ENCODE assay signal across 8 cellular contexts in genomic region chr7:2894118-2894940, GRCh38. TPM values are rescaled to one million over a fixed set of nuclear protein-coding genes. Genes with fewer than 3 reads are reported as not detected.
DNase-seq lines count a peak whose midpoint lies in the region; ATAC-seq and TF ChIP-seq lines count a peak whose summit lies in the region.

No MANE protein-coding gene starts in this region.

- peaks cover 16% of the 10 kb centered on the region for H3K4me1 ChIP-seq in CD4-positive, CD25-positive, alpha-beta regulatory T cell (ENCODE audit: control insufficient read depth, insufficient read depth, low read length, poor library complexity, severe bottlenecking)
- H3K4me1 ChIP-seq in mesenchymal stem cell (ENCODE audit: control insufficient read depth, insufficient read depth, low read depth, low read length) (no peaks in the 10 kb centered on the region), colonic mucosa (no peaks in the 10 kb centered on the region), heart right ventricle (no peaks in the 10 kb centered on the region)

- DNase-seq in CD4-positive, CD25-positive, alpha-beta regulatory T cell = peak in 2 of 3 donors; percentile 29 to 63
- DNase-seq in activated CD8-positive, alpha-beta memory T cell treated with anti-CD3 and anti-CD28 coated beads, Interleukin-2, amount 50 U/mL, for 48 hours = peak; percentile 86
- peak; percentile 49 to 55 for DNase-seq in stimulated activated CD4-positive, alpha-beta T cell treated with anti-CD3 and anti-CD28 coated beads, Interleukin-15, amount 100 ng/mL, for 48 hours (ENCODE audit: low read depth in 2 of 2)
- DNase-seq in mesenchymal stem cell (no peak), colonic mucosa (no peak), heart right ventricle (no peak)

- no peak overlapping the region for H3K23ac ChIP-seq in mesenchymal stem cell (ENCODE audit: low read length in 2 of 2)

- H3K36me3 Mint-ChIP-seq in CD4-positive, CD25-positive, alpha-beta regulatory T cell = no peaks in the 10 kb centered on the region

- H4K91ac ChIP-seq in mesenchymal stem cell (ENCODE audit: low read length) = no peak overlapping the region

- H3K4me3 Mint-ChIP-seq in CD4-positive, CD25-positive, alpha-beta regulatory T cell = peak overlapping the region; percentile 65 to 92 (median 82)

- H3K4me3 ChIP-seq in CD4-positive, CD25-positive, alpha-beta regulatory T cell (ENCODE audit: low read depth, low read length) = peak overlapping the region; percentile 85
- H3K4me3 ChIP-seq in mesenchymal stem cell (ENCODE audit: insufficient read depth in 1 of 2, low read depth in 1 of 2, low read length in 2 of 2) (no peak overlapping the region), colonic mucosa (no peak overlapping the region), heart right ventricle (peak overlapping the region in 1 of 10 donors; percentile 32)

- no peaks in the 10 kb centered on the region for H3K9me3 Mint-ChIP-seq in CD4-positive, CD25-positive, alpha-beta regulatory T cell

- no peak overlapping the region for H3K18ac ChIP-seq in mesenchymal stem cell (ENCODE audit: low read depth in 1 of 2, low read length in 2 of 2)

- H3K27ac ChIP-seq in CD4-positive, CD25-positive, alpha-beta regulatory T cell (ENCODE audit: insufficient read depth, low read length, poor library complexity, severe bottlenecking) = no peak overlapping the region
- no peak overlapping the region for H3K27ac ChIP-seq in mesenchymal stem cell (ENCODE audit: low read length, poor library complexity, severe bottlenecking)
- no peak overlapping the region for H3K27ac ChIP-seq in colonic mucosa
- H3K27ac ChIP-seq in heart right ventricle = peak overlapping the region in 1 of 10 donors; percentile 14

- no peak overlapping the region for H3K4me2 ChIP-seq in mesenchymal stem cell (ENCODE audit: low read length, poor library complexity, severe bottlenecking)

- 89% methylated on average over 16 of the region's 17 CpGs for WGBS in mesenchymal stem cell
- WGBS in heart right ventricle, 2 donors = 54 to 59% methylated on average over 17 of the region's 17 CpGs

- no peak overlapping the region for H3K14ac ChIP-seq in mesenchymal stem cell (ENCODE audit: low read length in 2 of 2)

- intact Hi-C loops in colonic mucosa (cut with DNase I) (no loop called here), heart right ventricle (cut with DNase I) (loop anchor here in 2 of 10 donors (10.0 kb wide), 2 partner anchors 1000 to 1310 kb away; no protein-coding TSS in a partner anchor)

- no peaks in the 10 kb centered on the region for H3K27me3 ChIP-seq in CD4-positive, CD25-positive, alpha-beta regulatory T cell (ENCODE audit: control insufficient read depth, insufficient read depth, low read length)
- peaks cover 0 to 30% of the 10 kb centered on the region in 2 experiments for H3K27me3 ChIP-seq in mesenchymal stem cell (ENCODE audit: control insufficient read depth in 1 of 2, insufficient read depth in 1 of 2, low read length in 2 of 2)
- no peaks in the 10 kb centered on the region for H3K27me3 ChIP-seq in colonic mucosa
- peaks cover 0 to 42% (median 18%) of the 10 kb centered on the region in 7 donors for H3K27me3 ChIP-seq in heart right ventricle

- H2AFZ ChIP-seq in mesenchymal stem cell (ENCODE audit: low read depth, low read length) = no peak overlapping the region

- no peak overlapping the region for H4K8ac ChIP-seq in mesenchymal stem cell (ENCODE audit: low read length)

- H2AK5ac ChIP-seq in mesenchymal stem cell (ENCODE audit: low read length, severe bottlenecking) = no peak overlapping the region

- peak overlapping the region; percentile 39 to 86 (median 85) for H3K27ac Mint-ChIP-seq in CD4-positive, CD25-positive, alpha-beta regulatory T cell

- H2BK15ac ChIP-seq in mesenchymal stem cell (ENCODE audit: low read depth, poor library complexity, severe bottlenecking) = no peak overlapping the region

- H3K9ac ChIP-seq in mesenchymal stem cell (ENCODE audit: low read length) = no peak overlapping the region
- peak overlapping the region in 1 of 2 donors; percentile 12 for H3K9ac ChIP-seq in colonic mucosa (ENCODE audit: low read depth in 2 of 2, low read length in 2 of 2)

- H3K4ac ChIP-seq in mesenchymal stem cell (ENCODE audit: low read depth in 1 of 2, low read length in 2 of 2) = no peak overlapping the region

- no peak overlapping the region for H2BK120ac ChIP-seq in mesenchymal stem cell (ENCODE audit: low read depth, low read length)

- no peak for TF ChIP-seq CTCF in colonic mucosa (IDR thresholded peaks at IDR 0.05)
- TF ChIP-seq CTCF in heart right ventricle (IDR thresholded peaks at IDR 0.05) = no peak

- no peak overlapping the region for H2BK5ac ChIP-seq in mesenchymal stem cell (ENCODE audit: low read depth, low read length, poor library complexity, severe bottlenecking)

- H3K27me3 Mint-ChIP-seq in CD4-positive, CD25-positive, alpha-beta regulatory T cell = peaks cover 4% of the 10 kb centered on the region

- H3K79me1 ChIP-seq in mesenchymal stem cell (replicated peaks; ENCODE audit: low read length, poor library complexity, severe bottlenecking) = no peaks in the 10 kb centered on the region

- peak; percentile 68 to 77 for ATAC-seq in CD4-positive, CD25-positive, alpha-beta regulatory T cell (ENCODE audit: low read depth in 2 of 2)
- ATAC-seq in GM19455 (IDR thresholded peaks at IDR 0.05; ENCODE audit: unreplicated experiment) (peak; percentile 66), HG03460 (IDR thresholded peaks at IDR 0.05; ENCODE audit: unreplicated experiment) (peak; percentile 68), heart right ventricle (no peak)

- no peak overlapping the region for H2BK12ac ChIP-seq in mesenchymal stem cell (ENCODE audit: low read length in 2 of 2)

- peaks cover 0 to 19% (median 11%) of the 10 kb centered on the region in 4 donors for H3K4me1 Mint-ChIP-seq in CD4-positive, CD25-positive, alpha-beta regulatory T cell

- no peaks in the 10 kb centered on the region for H3K9me3 ChIP-seq in CD4-positive, CD25-positive, alpha-beta regulatory T cell (ENCODE audit: control insufficient read depth in 2 of 2, low read length in 2 of 2)
- H3K9me3 ChIP-seq in mesenchymal stem cell (ENCODE audit: control insufficient read depth, low read length) (no peaks in the 10 kb centered on the region), colonic mucosa (no peaks in the 10 kb centered on the region), heart right ventricle (peaks cover 0 to 10% (median 0%) of the 10 kb centered on the region in 11 donors)

- no peaks in the 10 kb centered on the region for H3K36me3 ChIP-seq in CD4-positive, CD25-positive, alpha-beta regulatory T cell (ENCODE audit: control insufficient read depth, insufficient read depth, low read length)
- H3K36me3 ChIP-seq in mesenchymal stem cell (ENCODE audit: control insufficient read depth in 1 of 2, insufficient read depth in 2 of 2, low read depth in 1 of 2, low read length in 2 of 2) (no peaks in the 10 kb centered on the region), colonic mucosa (no peaks in the 10 kb centered on the region), heart right ventricle (no peaks in the 10 kb centered on the region)

RNA-seq across cellular contexts. Expression of gene GNA12, which starts 50.2 kb away (rescaled TPM):
- 29.1 TPM for total RNA-seq in CD4-positive, CD25-positive, alpha-beta regulatory T cell
- 1 to 10 TPM; 5.0 to 9.9 (median 6.9) TPM for polyA plus RNA-seq in CD4-positive, CD25-positive, alpha-beta regulatory T cell
- 78.8 TPM for polyA plus RNA-seq in mesenchymal stem cell (2013, experiment 1 of 2)
- 79.8 TPM for polyA plus RNA-seq in mesenchymal stem cell (2013, experiment 2 of 2)
- 10 to 100 TPM; 19.7 to 24.8 TPM for total RNA-seq in colonic mucosa
- total RNA-seq in heart right ventricle = 10 to 100 TPM; 25.0 to 46.4 (median 34.5) TPM
- 10 to 100 TPM in 1 of 2 donors, 1 to 10 TPM in 1; 6.4 to 19.4 TPM for polyA plus RNA-seq in heart right ventricle

Comparison
In these comparisons a context has a peak if more than half of its experiments do, and no peak if none do; other contexts are left out.
1. ATAC-seq: peak in CD4-positive, CD25-positive, alpha-beta regulatory T cell (2 of 2), GM19455 (single experiment) and HG03460 (single experiment); none in heart right ventricle (0 of 8).
2. DNase-seq: peak in CD4-positive, CD25-positive, alpha-beta regulatory T cell (2 of 3), activated CD8-positive, alpha-beta memory T cell treated with anti-CD3 and anti-CD28 coated beads, Interleukin-2, amount 50 U/mL, for 48 hours (single experiment) and stimulated activated CD4-positive, alpha-beta T cell treated with anti-CD3 and anti-CD28 coated beads, Interleukin-15, amount 100 ng/mL, for 48 hours (2 of 2); none in mesenchymal stem cell (single experiment), colonic mucosa (single experiment) and heart right ventricle (0 of 2).